1 cellular context compared by ENCODE assay signal in the genomic region with DNA sequence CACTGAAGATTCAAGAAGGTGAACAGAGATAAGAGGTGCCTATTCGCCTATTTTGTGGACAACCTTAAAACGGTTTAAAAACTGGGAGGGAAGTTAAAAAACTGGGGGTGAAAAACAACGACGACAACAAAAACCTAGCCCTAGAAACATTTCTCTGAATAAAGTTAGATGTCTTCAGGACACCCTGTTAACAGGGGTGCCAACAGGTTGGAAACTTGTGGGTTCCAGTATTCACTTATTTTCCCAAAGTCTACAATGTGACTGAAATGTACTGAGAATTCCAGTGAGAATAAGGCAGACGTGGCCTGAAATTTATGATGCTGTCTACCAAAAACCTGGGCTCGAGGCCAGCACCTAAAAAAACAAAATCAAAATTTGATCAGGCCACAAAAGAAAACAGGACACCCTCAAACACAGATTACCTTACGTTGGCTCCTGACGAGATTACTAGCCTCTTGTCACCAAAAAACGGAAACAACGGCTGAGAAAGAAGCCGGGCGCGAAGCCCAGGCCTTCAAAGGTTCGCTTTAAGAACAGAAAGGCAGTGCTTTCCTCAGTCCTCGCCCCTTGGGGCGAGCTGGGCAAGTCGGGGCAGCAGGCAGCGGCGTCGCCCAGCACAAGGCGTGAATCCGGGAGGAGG.
TF ChIP-seq lines count a peak whose summit lies in the region.

No MANE protein-coding gene starts in this region.

TF ChIP-seq in H1, 55 proteins besides CTCF, POLR2A, EP300 and RAD21:
- TF ChIP-seq, protein P1, sequence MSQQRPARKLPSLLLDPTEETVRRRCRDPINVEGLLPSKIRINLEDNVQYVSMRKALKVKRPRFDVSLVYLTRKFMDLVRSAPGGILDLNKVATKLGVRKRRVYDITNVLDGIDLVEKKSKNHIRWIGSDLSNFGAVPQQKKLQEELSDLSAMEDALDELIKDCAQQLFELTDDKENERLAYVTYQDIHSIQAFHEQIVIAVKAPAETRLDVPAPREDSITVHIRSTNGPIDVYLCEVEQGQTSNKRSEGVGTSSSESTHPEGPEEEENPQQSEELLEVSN (IDR thresholded peaks at IDR 0.05), result peak; percentile 44; the same call in 1 of the 2 replicates
- TF ChIP-seq TAF1 (IDR thresholded peaks at IDR 0.05; ENCODE audit: low read depth, low read length) (no peak), CTBP2 (IDR thresholded peaks at IDR 0.05; ENCODE audit: borderline replicate concordance, insufficient read depth, insufficient read length, low read length) (no peak), SUZ12 (IDR thresholded peaks at IDR 0.05; ENCODE audit: low read length) (no peak), SRF (IDR thresholded peaks at IDR 0.05; ENCODE audit: low read depth, low read length) (no peak), SP1 (IDR thresholded peaks at IDR 0.05; ENCODE audit: low read depth, low read length) (no peak), KDM4A (IDR thresholded peaks at IDR 0.05; ENCODE audit: low read depth, low read length, severe bottlenecking) (no peak), MAFK (IDR thresholded peaks at IDR 0.05; ENCODE audit: low read depth, low read length) (no peak)
- TF ChIP-seq, protein P2, sequence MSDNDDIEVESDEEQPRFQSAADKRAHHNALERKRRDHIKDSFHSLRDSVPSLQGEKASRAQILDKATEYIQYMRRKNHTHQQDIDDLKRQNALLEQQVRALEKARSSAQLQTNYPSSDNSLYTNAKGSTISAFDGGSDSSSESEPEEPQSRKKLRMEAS (IDR thresholded peaks at IDR 0.05), result peak; percentile 66; the same call in 1 of the 2 replicates
